In genomic region chr1:198270421-198270820, GRCh38 we compare ENCODE assay signal across 2 cellular contexts.
TF ChIP-seq lines count a peak whose summit lies in the region.

No MANE protein-coding gene starts in this region.

TF ChIP-seq in SK-N-SH, 30 proteins besides CTCF, POLR2A, EP300 and RAD21 (continued from another document):
- TF ChIP-seq, protein P1, sequence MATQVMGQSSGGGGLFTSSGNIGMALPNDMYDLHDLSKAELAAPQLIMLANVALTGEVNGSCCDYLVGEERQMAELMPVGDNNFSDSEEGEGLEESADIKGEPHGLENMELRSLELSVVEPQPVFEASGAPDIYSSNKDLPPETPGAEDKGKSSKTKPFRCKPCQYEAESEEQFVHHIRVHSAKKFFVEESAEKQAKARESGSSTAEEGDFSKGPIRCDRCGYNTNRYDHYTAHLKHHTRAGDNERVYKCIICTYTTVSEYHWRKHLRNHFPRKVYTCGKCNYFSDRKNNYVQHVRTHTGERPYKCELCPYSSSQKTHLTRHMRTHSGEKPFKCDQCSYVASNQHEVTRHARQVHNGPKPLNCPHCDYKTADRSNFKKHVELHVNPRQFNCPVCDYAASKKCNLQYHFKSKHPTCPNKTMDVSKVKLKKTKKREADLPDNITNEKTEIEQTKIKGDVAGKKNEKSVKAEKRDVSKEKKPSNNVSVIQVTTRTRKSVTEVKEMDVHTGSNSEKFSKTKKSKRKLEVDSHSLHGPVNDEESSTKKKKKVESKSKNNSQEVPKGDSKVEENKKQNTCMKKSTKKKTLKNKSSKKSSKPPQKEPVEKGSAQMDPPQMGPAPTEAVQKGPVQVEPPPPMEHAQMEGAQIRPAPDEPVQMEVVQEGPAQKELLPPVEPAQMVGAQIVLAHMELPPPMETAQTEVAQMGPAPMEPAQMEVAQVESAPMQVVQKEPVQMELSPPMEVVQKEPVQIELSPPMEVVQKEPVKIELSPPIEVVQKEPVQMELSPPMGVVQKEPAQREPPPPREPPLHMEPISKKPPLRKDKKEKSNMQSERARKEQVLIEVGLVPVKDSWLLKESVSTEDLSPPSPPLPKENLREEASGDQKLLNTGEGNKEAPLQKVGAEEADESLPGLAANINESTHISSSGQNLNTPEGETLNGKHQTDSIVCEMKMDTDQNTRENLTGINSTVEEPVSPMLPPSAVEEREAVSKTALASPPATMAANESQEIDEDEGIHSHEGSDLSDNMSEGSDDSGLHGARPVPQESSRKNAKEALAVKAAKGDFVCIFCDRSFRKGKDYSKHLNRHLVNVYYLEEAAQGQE (IDR thresholded peaks at IDR 0.05; ENCODE audit: low read depth, low read length), result no peak
- TF ChIP-seq FOXJ3 (CRISPR knock-in tag; IDR thresholded peaks at IDR 0.05) (no peak), RFX5 (IDR thresholded peaks at IDR 0.05; ENCODE audit: low read length) (no peak), GABPA (IDR thresholded peaks at IDR 0.05; ENCODE audit: low read depth) (no peak), GATA2 (CRISPR knock-in tag; IDR thresholded peaks at IDR 0.05) (no peak), POLR2AphosphoS5 (IDR thresholded peaks at IDR 0.05; ENCODE audit: low read depth, low read length) (no peak), FOXM1 (IDR thresholded peaks at IDR 0.05; ENCODE audit: low read depth) (no peak), PBX3 (IDR thresholded peaks at IDR 0.05) (no peak), ZBTB33 (IDR thresholded peaks at IDR 0.05; ENCODE audit: borderline replicate concordance, low read depth) (no peak)

TF ChIP-seq in SK-N-SH treated with all-trans-retinoic acid at 6 μM for 48 hours, 23 proteins besides CTCF, POLR2A, EP300 and RAD21 (continued from another document):
- TF ChIP-seq, protein P2, sequence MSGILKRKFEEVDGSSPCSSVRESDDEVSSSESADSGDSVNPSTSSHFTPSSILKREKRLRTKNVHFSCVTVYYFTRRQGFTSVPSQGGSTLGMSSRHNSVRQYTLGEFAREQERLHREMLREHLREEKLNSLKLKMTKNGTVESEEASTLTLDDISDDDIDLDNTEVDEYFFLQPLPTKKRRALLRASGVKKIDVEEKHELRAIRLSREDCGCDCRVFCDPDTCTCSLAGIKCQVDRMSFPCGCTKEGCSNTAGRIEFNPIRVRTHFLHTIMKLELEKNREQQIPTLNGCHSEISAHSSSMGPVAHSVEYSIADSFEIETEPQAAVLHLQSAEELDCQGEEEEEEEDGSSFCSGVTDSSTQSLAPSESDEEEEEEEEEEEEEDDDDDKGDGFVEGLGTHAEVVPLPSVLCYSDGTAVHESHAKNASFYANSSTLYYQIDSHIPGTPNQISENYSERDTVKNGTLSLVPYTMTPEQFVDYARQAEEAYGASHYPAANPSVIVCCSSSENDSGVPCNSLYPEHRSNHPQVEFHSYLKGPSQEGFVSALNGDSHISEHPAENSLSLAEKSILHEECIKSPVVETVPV (CRISPR knock-in tag; IDR thresholded peaks at IDR 0.05), result no peak
- TF ChIP-seq TOX (CRISPR knock-in tag; IDR thresholded peaks at IDR 0.05; ENCODE audit: borderline replicate concordance) (no peak; the same call in 1 of the 2 replicates), ZNF8 (CRISPR knock-in tag; IDR thresholded peaks at IDR 0.05) (no peak), ARNTL (CRISPR knock-in tag; IDR thresholded peaks at IDR 0.05; ENCODE audit: borderline replicate concordance, low read depth) (no peak), PPARA (CRISPR knock-in tag; IDR thresholded peaks at IDR 0.05; ENCODE audit: borderline replicate concordance) (no peak), ESRRG (CRISPR knock-in tag; IDR thresholded peaks at IDR 0.05) (no peak), RARB (CRISPR knock-in tag; IDR thresholded peaks at IDR 0.05) (no peak)
- TF ChIP-seq, protein P3, sequence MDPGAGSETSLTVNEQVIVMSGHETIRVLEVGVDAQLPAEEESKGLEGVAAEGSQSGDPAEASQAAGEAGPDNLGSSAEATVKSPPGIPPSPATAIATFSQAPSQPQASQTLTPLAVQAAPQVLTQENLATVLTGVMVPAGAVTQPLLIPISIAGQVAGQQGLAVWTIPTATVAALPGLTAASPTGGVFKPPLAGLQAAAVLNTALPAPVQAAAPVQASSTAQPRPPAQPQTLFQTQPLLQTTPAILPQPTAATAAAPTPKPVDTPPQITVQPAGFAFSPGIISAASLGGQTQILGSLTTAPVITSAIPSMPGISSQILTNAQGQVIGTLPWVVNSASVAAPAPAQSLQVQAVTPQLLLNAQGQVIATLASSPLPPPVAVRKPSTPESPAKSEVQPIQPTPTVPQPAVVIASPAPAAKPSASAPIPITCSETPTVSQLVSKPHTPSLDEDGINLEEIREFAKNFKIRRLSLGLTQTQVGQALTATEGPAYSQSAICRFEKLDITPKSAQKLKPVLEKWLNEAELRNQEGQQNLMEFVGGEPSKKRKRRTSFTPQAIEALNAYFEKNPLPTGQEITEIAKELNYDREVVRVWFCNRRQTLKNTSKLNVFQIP (CRISPR knock-in tag; IDR thresholded peaks at IDR 0.05; ENCODE audit: borderline replicate concordance, low read depth), result no peak
